ENCODE assay signal across 8 cellular contexts in the genomic region with DNA sequence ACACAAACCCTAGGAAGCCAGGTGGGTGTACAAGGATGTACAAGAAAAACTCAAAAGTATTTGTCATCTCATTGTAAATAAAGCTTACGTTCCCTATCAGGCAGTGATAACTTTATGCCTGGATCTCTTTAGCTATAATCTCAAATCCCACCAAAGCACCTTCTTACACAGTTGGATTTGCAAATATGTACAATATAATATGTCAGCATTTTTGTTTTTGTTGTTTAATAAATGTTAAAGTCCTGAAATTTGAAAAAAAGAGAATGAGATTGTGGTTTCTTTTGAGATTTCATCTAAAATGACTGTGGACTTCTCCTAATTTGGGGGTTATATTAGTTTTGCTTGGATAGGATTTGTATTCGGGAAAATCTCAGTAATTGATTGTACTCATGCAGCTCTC.
"Had no signal": no experiment of that assay in that cellular context is flagged by ENCODE, and none has a peak within 500 bp of the region (broad histone marks: within the 10 kb centered on the region; RNA-seq: fewer than 3 reads in every experiment).

No MANE protein-coding gene starts in this region.

- FAIRE-seq: G401.6, GM12878, GM12891, GM12892, GM18507, GM19239 had no signal

- ATAC-seq: GM12878 had no signal

- H3K4me3 ChIP-seq: GM12878 had no signal

- DNase-seq: GDM1, GF-D8 had no signal
